ENCODE assay signal across 29 cellular contexts in genomic region chr2:227127236-227127635, GRCh38. TPM values are rescaled to one million over a fixed set of nuclear protein-coding genes. Genes with fewer than 3 reads are reported as not detected.
DNase-seq lines count a peak whose midpoint lies in the region; ATAC-seq and TF ChIP-seq lines count a peak whose summit lies in the region.
"Had no signal": no experiment of that assay in that cellular context is flagged by ENCODE, and none has a peak within 500 bp of the region (broad histone marks: within the 10 kb centered on the region; RNA-seq: fewer than 3 reads in every experiment).

No MANE protein-coding gene starts in this region.

- no peaks in the 10 kb centered on the region for H3K36me3 ChIP-seq in hepatocyte (replicated peaks; ENCODE audit: insufficient read depth, low read depth)
- H3K36me3 ChIP-seq: colonic mucosa, heart right ventricle, neutrophil, thoracic aorta, vagina had no signal

- H3K9me3 Mint-ChIP-seq in activated T-cell treated with anti-CD3 and anti-CD28 coated beads, Interleukin-2, amount 50 U/mL, for 4 hours: no peaks in the 10 kb centered on the region
- H3K9me3 Mint-ChIP-seq: activated CD8-positive, alpha-beta T cell treated with anti-CD3 and anti-CD28 coated beads for 36 hours; activated naive CD8-positive, alpha-beta T cell treated with anti-CD3 and anti-CD28 coated beads for 36 hours; GM23338; memory B cell had no signal

- H2AFZ ChIP-seq in hepatocyte: no peak overlapping the region
- H2AFZ ChIP-seq: GM23338 had no signal

- no peaks in the 10 kb centered on the region for H3K27me3 ChIP-seq in hepatocyte
- H3K27me3 ChIP-seq: colonic mucosa, heart right ventricle, vagina had no signal

- H3K4me1 ChIP-seq in hepatocyte (ENCODE audit: insufficient read depth): no peaks in the 10 kb centered on the region
- H3K4me1 ChIP-seq: colonic mucosa, vagina had no signal

- no peak overlapping the region for H3K4me2 ChIP-seq in hepatocyte
- H3K4me2 ChIP-seq: GM23338 had no signal

- no peaks in the 10 kb centered on the region for H3K36me3 Mint-ChIP-seq in activated T-cell treated with anti-CD3 and anti-CD28 coated beads, Interleukin-2, amount 50 U/mL, for 4 hours (ENCODE audit: insufficient read depth)
- H3K36me3 Mint-ChIP-seq: activated naive CD8-positive, alpha-beta T cell treated with anti-CD3 and anti-CD28 coated beads for 36 hours had no signal

- no peak overlapping the region for H3K4me3 ChIP-seq in hepatocyte
- H3K4me3 ChIP-seq: colonic mucosa, GM23338, heart right ventricle, thoracic aorta, vagina had no signal

- no peaks in the 10 kb centered on the region for H4K20me1 ChIP-seq in hepatocyte (ENCODE audit: insufficient read depth, poor library complexity, severe bottlenecking)

- H3K9me3 ChIP-seq in hepatocyte (ENCODE audit: low read depth): no peaks in the 10 kb centered on the region
- H3K9me3 ChIP-seq: colonic mucosa, heart right ventricle, neutrophil, thoracic aorta, vagina had no signal

- H3K79me2 ChIP-seq in hepatocyte: no peaks in the 10 kb centered on the region

- DNase-seq in NCI-H2029 treated with DMSO at 0.1 percent for 48 hours (lab: John Stamatoyannopoulos, UW): peak; percentile 3
- DNase-seq in NCI-H2029 (lab: John Stamatoyannopoulos, UW): no peak
- DNase-seq in LHCN-M2 (ENCODE audit: low read depth): peak; percentile 17
- DNase-seq in NCI-H2227 treated with DMSO at 0.1 percent for 48 hours (lab: John Stamatoyannopoulos, UW): peak; percentile 71
- DNase-seq in myocyte (ENCODE audit: low read depth): peak; percentile 10
- DNase-seq in hepatocyte (ENCODE audit: low spot score): no peak
- DNase-seq in activated T-cell treated with anti-CD3 and anti-CD28 coated beads, Interleukin-2, amount 50 U/mL, for 4 hours: no peak
- no peak for DNase-seq in NOMO-1 treated with DMSO at 0.1 percent for 48 hours (lab: John Stamatoyannopoulos, UW; ENCODE audit: unreplicated experiment)
- DNase-seq: activated CD4-positive, CD25-positive, alpha-beta regulatory T cell treated with anti-CD3 and anti-CD28 coated beads, Interleukin-2, amount 50 U/mL, for 72 hours; activated CD8-positive, alpha-beta T cell treated with anti-CD3 and anti-CD28 coated beads for 36 hours; activated naive CD8-positive, alpha-beta T cell treated with anti-CD3 and anti-CD28 coated beads for 36 hours; aorta; colonic mucosa; effector memory CD4-positive, alpha-beta T cell; heart right ventricle; KG1; NCI-H187 treated with DMSO at 0.1 percent for 48 hours; NCI-H526; stimulated activated CD4-positive, alpha-beta T cell treated with anti-CD3 and anti-CD28 coated beads, Interleukin-15, amount 100 ng/mL, for 24 hours; stimulated activated naive CD4-positive, alpha-beta T cell; T-helper 17 cell had no signal

- 39% methylated on average over 6 of the region's 6 CpGs for WGBS in hepatocyte (ENCODE audit: low lambda C conversion rate, missing lambda C conversion rate)

- no peaks in the 10 kb centered on the region for H3K9me2 ChIP-seq in hepatocyte (replicated peaks; ENCODE audit: insufficient read depth)

- no peak overlapping the region for H3K4me3 Mint-ChIP-seq in activated T-cell treated with anti-CD3 and anti-CD28 coated beads, Interleukin-2, amount 50 U/mL, for 4 hours
- H3K4me3 Mint-ChIP-seq: activated CD8-positive, alpha-beta T cell treated with anti-CD3 and anti-CD28 coated beads for 36 hours; activated naive CD8-positive, alpha-beta T cell treated with anti-CD3 and anti-CD28 coated beads for 36 hours; GM23338; memory B cell; T-helper 17 cell had no signal

- H3K4me1 Mint-ChIP-seq in activated T-cell treated with anti-CD3 and anti-CD28 coated beads, Interleukin-2, amount 50 U/mL, for 4 hours (ENCODE audit: low read depth): no peaks in the 10 kb centered on the region
- H3K4me1 Mint-ChIP-seq: activated naive CD8-positive, alpha-beta T cell treated with anti-CD3 and anti-CD28 coated beads for 36 hours; GM23338 had no signal

- H3K27me3 Mint-ChIP-seq in activated T-cell treated with anti-CD3 and anti-CD28 coated beads, Interleukin-2, amount 50 U/mL, for 4 hours (ENCODE audit: low read depth): peaks cover 15% of the 10 kb centered on the region
- H3K27me3 Mint-ChIP-seq: memory B cell had no signal

- no peak for ATAC-seq in activated T-cell treated with anti-CD3 and anti-CD28 coated beads, Interleukin-2, amount 50 U/mL, for 4 hours
- ATAC-seq: activated CD8-positive, alpha-beta T cell treated with anti-CD3 and anti-CD28 coated beads for 36 hours; GM23338; SK-N-SH treated with all-trans-retinoic acid at 6 μM for 48 hours; T-helper 17 cell had no signal

- no peak overlapping the region for H3K27ac ChIP-seq in hepatocyte
- H3K27ac ChIP-seq: 22Rv1, C4-2B, colonic mucosa, neutrophil, thoracic aorta, vagina had no signal

- no peak for TF ChIP-seq CTCF in hepatocyte (IDR thresholded peaks at IDR 0.05; ENCODE audit: poor library complexity)

RNA-seq across cellular contexts. Expression of gene COL4A4, which starts 36.8 kb away (rescaled TPM):
- total RNA-seq in LHCN-M2 (2014; rRNA removed) (not detected in 2 replicates), myocyte (0.36 and 0.64 TPM in 2 replicates), hepatocyte (1.7 and 3.0 TPM in 2 replicates)
- polyA plus RNA-seq in LHCN-M2 (2012): 0.16 TPM
- polyA plus RNA-seq in myocyte (2012): 2.1 TPM
- polyA plus RNA-seq in hepatocyte: 0.47 and 0.79 TPM in 2 replicates
- total RNA-seq in activated T-cell treated with anti-CD3 and anti-CD28 coated beads, Interleukin-2, amount 50 U/mL, for 4 hours: under 1 TPM in 1 of 3 donors, not detected in 2; 0.14 TPM
- total RNA-seq: activated CD8-positive, alpha-beta T cell treated with anti-CD3 and anti-CD28 coated beads for 36 hours; activated naive CD8-positive, alpha-beta T cell treated with anti-CD3 and anti-CD28 coated beads for 36 hours had no signal

RNA-seq across cellular contexts. Expression of gene COL4A3, which starts 37.2 kb away (rescaled TPM):
- total RNA-seq in LHCN-M2 (2014; rRNA removed): not detected in 2 replicates
- polyA plus RNA-seq in LHCN-M2 (2012): 0.04 TPM
- total RNA-seq in myocyte: 0.08 and 1.4 TPM in 2 replicates
- 1.7 TPM for polyA plus RNA-seq in myocyte (2012)
- 0.50 and 0.72 TPM in 2 replicates for total RNA-seq in hepatocyte
- polyA plus RNA-seq in hepatocyte: 1.6 TPM in 1 of 2 replicates, not detected in the other
- total RNA-seq in activated T-cell treated with anti-CD3 and anti-CD28 coated beads, Interleukin-2, amount 50 U/mL, for 4 hours: under 1 TPM in 1 of 3 donors, not detected in 2; 0.16 TPM
- total RNA-seq: activated CD8-positive, alpha-beta T cell treated with anti-CD3 and anti-CD28 coated beads for 36 hours; activated naive CD8-positive, alpha-beta T cell treated with anti-CD3 and anti-CD28 coated beads for 36 hours had no signal

Comparison
In these comparisons a context has a peak if more than half of its experiments do, and no peak if none do; other contexts are left out.
1. DNase-seq: peak in NCI-H2029 treated with DMSO at 0.1 percent for 48 hours (single experiment), LHCN-M2 (single experiment), NCI-H2227 treated with DMSO at 0.1 percent for 48 hours (single experiment) and myocyte (single experiment); none in NCI-H2029 (single experiment), hepatocyte (single experiment), activated T-cell treated with anti-CD3 and anti-CD28 coated beads, Interleukin-2, amount 50 U/mL, for 4 hours (single experiment) and NOMO-1 treated with DMSO at 0.1 percent for 48 hours (single experiment).